12 cellular contexts compared by ENCODE assay signal in genomic region chr6:72683797-72684196, GRCh38.
A peak's percentile ranks its signal among the peaks of the same experiment; 100 is the strongest.
DNase-seq lines count a peak whose midpoint lies in the region; ATAC-seq and TF ChIP-seq lines count a peak whose summit lies in the region.
"Had no signal": no experiment of that assay in that cellular context is flagged by ENCODE, and none has a peak within 500 bp of the region (broad histone marks: within the 10 kb centered on the region; RNA-seq: fewer than 3 reads in every experiment).

No MANE protein-coding gene starts in this region.

- no peak overlapping the region for H3K9ac ChIP-seq in MM.1S (ENCODE audit: low read length)
- H3K9ac ChIP-seq in GM23248, result no peak overlapping the region

- H3K9me2 ChIP-seq in MM.1S (replicated peaks; ENCODE audit: insufficient read depth, low read length) (no peaks in the 10 kb centered on the region), GM23248 (ENCODE audit: insufficient read depth) (0 out of 2 replicates have a peak, but pooled peaks cover 4% of the 10 kb centered on the region)

- in situ Hi-C loops in GM23248 (cut with MboI), result no loop called here

- TF ChIP-seq CTCF in MM.1S (IDR thresholded peaks at IDR 0.05; ENCODE audit: low read length), result no peak

- H3K4me3 ChIP-seq in MM.1S (ENCODE audit: low read length) (no peak overlapping the region), GM23248 (no peak overlapping the region)
- H3K4me3 ChIP-seq: ascending aorta had no signal

- H3K27ac ChIP-seq in MM.1S (ENCODE audit: low read length) (no peak overlapping the region), GM23248 (no peak overlapping the region)
- H3K27ac ChIP-seq: ascending aorta had no signal

- H2AFZ ChIP-seq in MM.1S (ENCODE audit: low read length), result no peak overlapping the region
- no peak overlapping the region for H2AFZ ChIP-seq in GM23248

- no peaks in the 10 kb centered on the region for H4K20me1 ChIP-seq in MM.1S (ENCODE audit: insufficient read depth, low read length)
- no peaks in the 10 kb centered on the region for H4K20me1 ChIP-seq in GM23248 (ENCODE audit: insufficient read depth)

- DNase-seq in MM.1S (peak; percentile 46), left ventricle myocardium superior (no peak), putamen (ENCODE audit: low spot score) (no peak), GM23248 (no peak), hippocampal formation (lab: John Stamatoyannopoulos, UW) (no peak)
- DNase-seq: activated CD4-positive, alpha-beta T cell treated with anti-CD3 and anti-CD28 coated beads, Interleukin-2, amount 10 ng/mL, durations not matched to agents 7 days and 5 days; KG1; NCI-H524 had no signal

- no peaks in the 10 kb centered on the region for H3K9me3 ChIP-seq in MM.1S (replicated peaks; ENCODE audit: insufficient read depth, low read length)
- no peaks in the 10 kb centered on the region for H3K9me3 ChIP-seq in GM23248 (ENCODE audit: low read depth)
- H3K9me3 ChIP-seq: ascending aorta had no signal

- ATAC-seq in GM18520 (IDR thresholded peaks at IDR 0.05; ENCODE audit: unreplicated experiment) (peak; percentile 87), GM21360 (IDR thresholded peaks at IDR 0.05; ENCODE audit: unreplicated experiment) (peak; percentile 85), HG02973 (IDR thresholded peaks at IDR 0.05; ENCODE audit: unreplicated experiment) (peak; percentile 89), left ventricle myocardium superior (no peak)

- H3K27me3 ChIP-seq in MM.1S (replicated peaks; ENCODE audit: insufficient read depth, low read length) (no peaks in the 10 kb centered on the region), GM23248 (replicated peaks; ENCODE audit: insufficient read depth) (no peaks in the 10 kb centered on the region)
- H3K27me3 ChIP-seq: ascending aorta had no signal

- WGBS in GM23248 (ENCODE audit: low coverage in 1 of 2, low lambda C conversion rate in 2 of 2, missing lambda C conversion rate in 2 of 2), 2 experiments, result 57 to 77% methylated on average over 3 of the region's 3 CpGs

- H3F3A ChIP-seq in MM.1S (ENCODE audit: insufficient read depth, low read length) (0 out of 2 replicates have a peak, but pooled peaks cover 2% of the 10 kb centered on the region), GM23248 (ENCODE audit: insufficient read depth) (no peaks in the 10 kb centered on the region)

- peaks cover 37% of the 10 kb centered on the region for H3K79me2 ChIP-seq in MM.1S (ENCODE audit: low read length)
- peaks cover 21% of the 10 kb centered on the region; the same call in 1 of the 2 replicates for H3K79me2 ChIP-seq in GM23248 (ENCODE audit: insufficient read depth)

- H3K4me2 ChIP-seq in MM.1S (ENCODE audit: low read depth, low read length) (peak overlapping the region; percentile 3; the same call in 1 of the 2 replicates), GM23248 (ENCODE audit: unreplicated experiment) (no peak overlapping the region)

- peaks cover 14% of the 10 kb centered on the region for H3K4me1 ChIP-seq in MM.1S (ENCODE audit: low read length)
- no peaks in the 10 kb centered on the region for H3K4me1 ChIP-seq in GM23248 (ENCODE audit: insufficient read depth)
- H3K4me1 ChIP-seq: ascending aorta had no signal

- H3K36me3 ChIP-seq in MM.1S (replicated peaks; ENCODE audit: insufficient read depth, low read length), result no peaks in the 10 kb centered on the region
- H3K36me3 ChIP-seq in GM23248 (ENCODE audit: low read depth), result no peaks in the 10 kb centered on the region
- H3K36me3 ChIP-seq: ascending aorta had no signal

- intact Hi-C loops in left ventricle myocardium superior (cut with micrococcal nuclease), result no loop called here
